In genomic region chr1:32394890-32395415, GRCh38 we compare ENCODE assay signal across 8 cellular contexts. TPM values are rescaled to one million over a fixed set of nuclear protein-coding genes. Genes with fewer than 3 reads are reported as not detected.
DNase-seq lines count a peak whose midpoint lies in the region; ATAC-seq, FAIRE-seq and TF ChIP-seq lines count a peak whose summit lies in the region.

No MANE protein-coding gene starts in this region.

- ATAC-seq in PC-3 (peak; percentile 16), HG02973 (IDR thresholded peaks at IDR 0.05; ENCODE audit: unreplicated experiment) (no peak)

- TF ChIP-seq CTCF in cardiac muscle cell (IDR thresholded peaks at IDR 0.05; ENCODE audit: low read depth, low read length) (no peak), PC-3 (conservative IDR thresholded peaks at IDR 0.05; ENCODE audit: low read depth, low read length) (no peak), endothelial cell of umbilical vein (IDR thresholded peaks at IDR 0.05; ENCODE audit: extremely low read depth in 1 of 2, insufficient read depth in 1 of 2, low read depth in 1 of 2, low read length in 2 of 2) (no peak), GM10266 (IDR thresholded peaks at IDR 0.05; ENCODE audit: control insufficient read depth, insufficient read depth, low read depth, missing control alignments) (no peak)

- peak overlapping the region; percentile 96 for H3K27ac ChIP-seq in cardiac muscle cell
- H3K27ac ChIP-seq in PC-3 (ENCODE audit: low read length) = peak overlapping the region; percentile 53
- peak overlapping the region; percentile 54 for H3K27ac ChIP-seq in endothelial cell of umbilical vein (ENCODE audit: insufficient read depth, low read depth, low read length)

- H4K20me1 ChIP-seq in PC-3 (ENCODE audit: low read length) = 0 out of 2 replicates have a peak, but pooled peaks cover 3% of the 10 kb centered on the region
- no peaks in the 10 kb centered on the region for H4K20me1 ChIP-seq in endothelial cell of umbilical vein (replicated peaks; ENCODE audit: control insufficient read depth, extremely low read depth, insufficient read depth, low read length)

- dilution Hi-C loops in endothelial cell of umbilical vein (cut with MboI; ENCODE audit: extremely low pct_ligation_motif_present, low sequenced_read_pairs) = no loop called here

- H3K4me2 ChIP-seq in PC-3 (ENCODE audit: low read length) (peak overlapping the region; percentile 93), endothelial cell of umbilical vein (ENCODE audit: insufficient read depth, low read length) (peak overlapping the region; percentile 84)

- H3K9me2 ChIP-seq in PC-3 (replicated peaks; ENCODE audit: low read length) = no peaks in the 10 kb centered on the region

- FAIRE-seq in endothelial cell of umbilical vein (lab: Jason Lieb, UNC) = no peak

- peak overlapping the region; percentile 90 for H2AFZ ChIP-seq in PC-3 (ENCODE audit: low read length)
- peak overlapping the region; percentile 55 for H2AFZ ChIP-seq in endothelial cell of umbilical vein (ENCODE audit: low read depth, low read length)
- no peak overlapping the region for H2AFZ ChIP-seq in neuron (ENCODE audit: low read depth, low read length)

- intact Hi-C loops in cardiac septum (cut with DNase I) = loop anchor here (2.0 to 5.0 kb wide), 2 partner anchors 58 to 173 kb away; partner anchors contain the start of genes EIF3I, MARCKSL1 and TMEM234
- intact Hi-C loops in PC-3 (cut with micrococcal nuclease) = loop anchor here (1.0 kb wide), 1 partner anchor 44 kb away; no protein-coding TSS in a partner anchor
- intact Hi-C loops in endothelial cell of umbilical vein (cut with micrococcal nuclease) = loop anchor here (1.0 to 5.0 kb wide), 4 partner anchors 44 to 323 kb away; partner anchors contain the start of genes KPNA6 and TMEM39B

- no peaks in the 10 kb centered on the region for H3K9me1 ChIP-seq in endothelial cell of umbilical vein (replicated peaks; ENCODE audit: control insufficient read depth, extremely low read depth, insufficient read depth, low read length)

- H3K79me2 ChIP-seq in PC-3 (ENCODE audit: low read length) = peaks cover 42% of the 10 kb centered on the region
- peaks cover 13% of the 10 kb centered on the region for H3K79me2 ChIP-seq in endothelial cell of umbilical vein (ENCODE audit: control insufficient read depth, insufficient read depth, low read length)

- peaks cover 7% of the 10 kb centered on the region for H3K4me1 ChIP-seq in cardiac muscle cell (ENCODE audit: low read depth)
- peaks cover 14% of the 10 kb centered on the region for H3K4me1 ChIP-seq in PC-3 (ENCODE audit: insufficient read depth, low read length)
- H3K4me1 ChIP-seq in endothelial cell of umbilical vein (ENCODE audit: control insufficient read depth, extremely low read depth, insufficient read depth, low read length) = peaks cover 15% of the 10 kb centered on the region
- peaks cover 15% of the 10 kb centered on the region for H3K4me1 ChIP-seq in neuron (ENCODE audit: insufficient read depth, low read length)

- H3K36me3 ChIP-seq in cardiac muscle cell (no peaks in the 10 kb centered on the region), PC-3 (ENCODE audit: low read depth, low read length) (peaks cover 8% of the 10 kb centered on the region; the same call in 1 of the 2 replicates), endothelial cell of umbilical vein (ENCODE audit: control insufficient read depth in 2 of 2, extremely low read depth in 1 of 2, insufficient read depth in 2 of 2, low read length in 2 of 2) (peaks cover 0 to 11% of the 10 kb centered on the region in 2 experiments), neuron (ENCODE audit: insufficient read depth, low read length) (peaks cover 23% of the 10 kb centered on the region)

- H3K9me3 ChIP-seq in cardiac muscle cell (ENCODE audit: low read depth) (no peaks in the 10 kb centered on the region), PC-3 (ENCODE audit: low read length) (no peaks in the 10 kb centered on the region), endothelial cell of umbilical vein (replicated peaks; ENCODE audit: control insufficient read depth, insufficient read depth, low read length) (no peaks in the 10 kb centered on the region), neuron (ENCODE audit: low read length) (no peaks in the 10 kb centered on the region)

- CTCF ChIA-PET in PC-3 (lab: Charles Lee) = interaction anchor here (0.5 to 0.7 kb wide), 2 partner anchors 179 to 217 kb away, joined by 3 to 16 read pairs; no protein-coding TSS in a partner anchor
- CTCF ChIA-PET in endothelial cell of umbilical vein (lab: Charles Lee) = interaction anchor here (0.6 to 2.6 kb wide), 9 partner anchors 10 to 179 kb away, joined by 3 to 11 read pairs (median 3); no protein-coding TSS in a partner anchor

- H3K27me3 ChIP-seq in cardiac muscle cell = no peaks in the 10 kb centered on the region
- H3K27me3 ChIP-seq in PC-3 (ENCODE audit: low read length) = no peaks in the 10 kb centered on the region
- H3K27me3 ChIP-seq in endothelial cell of umbilical vein (ENCODE audit: control insufficient read depth in 2 of 2, insufficient read depth in 2 of 2, low read length in 2 of 2) = no peaks in the 10 kb centered on the region
- H3K27me3 ChIP-seq in neuron (ENCODE audit: insufficient read depth, low read length) = no peaks in the 10 kb centered on the region

- POLR2A ChIA-PET in PC-3 (lab: Charles Lee; ENCODE audit: unreplicated experiment) = interaction anchor here (0.6 to 1.3 kb wide), 4 partner anchors 13 to 981 kb away, joined by 3 to 6 read pairs (median 4); partner anchors contain the start of gene MARCKSL1
- POLR2A ChIA-PET in endothelial cell of umbilical vein (lab: Charles Lee) = interaction anchor here (0.6 to 2.3 kb wide), 6 partner anchors 43 to 954 kb away, joined by 3 to 21 read pairs (median 4); partner anchors contain the start of genes IQCC and MARCKSL1

- DNase-seq in cardiac muscle cell (ENCODE audit: low read depth in 1 of 2, low spot score in 1 of 2) (peak in 1 of 2 donors; percentile 29), cardiac septum (ENCODE audit: low spot score) (no peak), PC-3 (no peak), endothelial cell of umbilical vein (ENCODE audit: low read depth, low spot score) (no peak), GF-D8 (lab: John Stamatoyannopoulos, UW) (no peak), GM10266 (ENCODE audit: extremely low spot score) (no peak)

- H3K9ac ChIP-seq in PC-3 (ENCODE audit: low read length) = peak overlapping the region; percentile 73
- H3K9ac ChIP-seq in endothelial cell of umbilical vein (replicated peaks; ENCODE audit: extremely low read depth, insufficient read depth, low read length) = peak overlapping the region; percentile 81

- peak; percentile 52 for TF ChIP-seq POLR2A in endothelial cell of umbilical vein (IDR thresholded peaks at IDR 0.05; ENCODE audit: low read depth, low read length)

- H3K4me3 ChIP-seq in cardiac muscle cell = peak overlapping the region; percentile 55
- peak overlapping the region; percentile 87 for H3K4me3 ChIP-seq in PC-3 (ENCODE audit: low read length)
- peak overlapping the region; percentile 20 to 76 (median 51) for H3K4me3 ChIP-seq in endothelial cell of umbilical vein (replicated peaks in 1 of 3; ENCODE audit: insufficient read depth in 1 of 3, low read depth in 1 of 3, low read length in 3 of 3)
- H3K4me3 ChIP-seq in neuron (ENCODE audit: low read length) = peak overlapping the region; percentile 75

- BruUV-seq in PC-3 (replicated peaks; lab: Mats Ljungman, UMichigan) = TSS peak; percentile 96
- TSS peak; percentile 85 for BruUV-seq in endothelial cell of umbilical vein (replicated peaks; lab: Mats Ljungman, UMichigan)

- no peaks in the 10 kb centered on the region for H3F3A ChIP-seq in PC-3 (ENCODE audit: low read length, unreplicated experiment)

RNA-seq across cellular contexts. Expression of gene BSDC1, which starts 0.7 kb away (rescaled TPM):
- 78.7 and 79.5 TPM in 2 replicates for total RNA-seq in cardiac muscle cell
- polyA plus RNA-seq in cardiac muscle cell = 56.2 and 56.7 TPM in 2 replicates
- total RNA-seq in cardiac septum = 41.3 TPM
- 59.8 and 68.5 TPM in 2 replicates for total RNA-seq in PC-3 (2014; rRNA removed)
- 64.6 and 64.8 TPM in 2 replicates for total RNA-seq in endothelial cell of umbilical vein
- 40.7 and 44.3 TPM in 2 replicates for polyA plus RNA-seq in endothelial cell of umbilical vein
- polyA plus RNA-seq in endothelial cell of umbilical vein (2011; cell fraction: cytosol; rRNA removed) = 48.2 and 51.9 TPM in 2 replicates
- polyA plus RNA-seq in endothelial cell of umbilical vein (2011; cell fraction: nucleus; rRNA removed) = 114 and 117 TPM in 2 replicates
- 44.0 and 48.2 TPM in 2 replicates for polyA plus RNA-seq in endothelial cell of umbilical vein (2012)
- polyA minus RNA-seq in endothelial cell of umbilical vein = 59.4 and 69.0 TPM in 2 replicates
- polyA minus RNA-seq in endothelial cell of umbilical vein (2011; cell fraction: cytosol; rRNA and poly(A)+ RNA removed) = 18.6 TPM
- 60.1 and 72.5 TPM in 2 replicates for polyA minus RNA-seq in endothelial cell of umbilical vein (2011; cell fraction: nucleus; rRNA and poly(A)+ RNA removed)

RNA-seq across cellular contexts. Expression of gene TSSK3, which starts 32.6 kb away (rescaled TPM):
- total RNA-seq in cardiac muscle cell (2.3 and 8.0 TPM in 2 replicates), cardiac septum (2.6 TPM), PC-3 (2014; rRNA removed) (not detected in 2 replicates), endothelial cell of umbilical vein (0.42 and 1.1 TPM in 2 replicates)
- polyA plus RNA-seq in cardiac muscle cell (4.5 and 4.7 TPM in 2 replicates), endothelial cell of umbilical vein (0.48 and 0.65 TPM in 2 replicates)
- 0.13 and 0.18 TPM in 2 replicates for polyA plus RNA-seq in endothelial cell of umbilical vein (2011; cell fraction: cytosol; rRNA removed)
- 1.1 and 7.1 TPM in 2 replicates for polyA plus RNA-seq in endothelial cell of umbilical vein (2011; cell fraction: nucleus; rRNA removed)
- 0.34 and 0.82 TPM in 2 replicates for polyA plus RNA-seq in endothelial cell of umbilical vein (2012)
- 0.62 and 0.90 TPM in 2 replicates for polyA minus RNA-seq in endothelial cell of umbilical vein
- polyA minus RNA-seq in endothelial cell of umbilical vein (2011; cell fraction: cytosol; rRNA and poly(A)+ RNA removed) = not detected
- 1.4 TPM in 1 of 2 replicates, not detected in the other for polyA minus RNA-seq in endothelial cell of umbilical vein (2011; cell fraction: nucleus; rRNA and poly(A)+ RNA removed)

RNA-seq across cellular contexts. Expression of gene FAM229A, which starts 32.7 kb away (rescaled TPM):
- total RNA-seq in cardiac muscle cell (8.6 and 12.0 TPM in 2 replicates), cardiac septum (3.2 TPM), PC-3 (2014; rRNA removed) (3.0 and 3.7 TPM in 2 replicates), endothelial cell of umbilical vein (8.6 and 11.6 TPM in 2 replicates)
- polyA plus RNA-seq in cardiac muscle cell (8.7 and 12.3 TPM in 2 replicates), endothelial cell of umbilical vein (8.9 and 9.9 TPM in 2 replicates)
- polyA plus RNA-seq in endothelial cell of umbilical vein (2011; cell fraction: cytosol; rRNA removed) = 0.68 and 2.0 TPM in 2 replicates
- 43.3 and 43.7 TPM in 2 replicates for polyA plus RNA-seq in endothelial cell of umbilical vein (2011; cell fraction: nucleus; rRNA removed)
- polyA plus RNA-seq in endothelial cell of umbilical vein (2012) = 1.9 and 2.4 TPM in 2 replicates
- 6.3 and 7.2 TPM in 2 replicates for polyA minus RNA-seq in endothelial cell of umbilical vein
- polyA minus RNA-seq in endothelial cell of umbilical vein (2011; cell fraction: cytosol; rRNA and poly(A)+ RNA removed) = 0.61 TPM
- polyA minus RNA-seq in endothelial cell of umbilical vein (2011; cell fraction: nucleus; rRNA and poly(A)+ RNA removed) = 11.2 and 15.7 TPM in 2 replicates

RNA-seq across cellular contexts. Expression of gene MARCKSL1, which starts 58.9 kb away (rescaled TPM):
- total RNA-seq in cardiac muscle cell = 263 and 317 TPM in 2 replicates
- polyA plus RNA-seq in cardiac muscle cell = 435 and 587 TPM in 2 replicates
- total RNA-seq in cardiac septum = 12.0 TPM
- total RNA-seq in PC-3 (2014; rRNA removed) = 159 and 176 TPM in 2 replicates
- 249 and 265 TPM in 2 replicates for total RNA-seq in endothelial cell of umbilical vein
- 311 and 318 TPM in 2 replicates for polyA plus RNA-seq in endothelial cell of umbilical vein
- 353 TPM in 2 replicates for polyA plus RNA-seq in endothelial cell of umbilical vein (2011; cell fraction: cytosol; rRNA removed)
- polyA plus RNA-seq in endothelial cell of umbilical vein (2011; cell fraction: nucleus; rRNA removed) = 91.3 and 92.6 TPM in 2 replicates
- 195 and 202 TPM in 2 replicates for polyA plus RNA-seq in endothelial cell of umbilical vein (2012)
- 199 and 217 TPM in 2 replicates for polyA minus RNA-seq in endothelial cell of umbilical vein
- polyA minus RNA-seq in endothelial cell of umbilical vein (2011; cell fraction: cytosol; rRNA and poly(A)+ RNA removed) = 14.1 TPM
- 43.4 and 45.0 TPM in 2 replicates for polyA minus RNA-seq in endothelial cell of umbilical vein (2011; cell fraction: nucleus; rRNA and poly(A)+ RNA removed)
